Comparison of ENCODE assay signal across 12 cellular contexts in genomic region chr14:105089746-105090492, GRCh38. TPM values are rescaled to one million over a fixed set of nuclear protein-coding genes. Genes with fewer than 3 reads are reported as not detected.
DNase-seq lines count a peak whose midpoint lies in the region; ATAC-seq and TF ChIP-seq lines count a peak whose summit lies in the region.
"Had no signal": no experiment of that assay in that cellular context is flagged by ENCODE, and none has a peak within 500 bp of the region (broad histone marks: within the 10 kb centered on the region; RNA-seq: fewer than 3 reads in every experiment).

No MANE protein-coding gene starts in this region.

- H3K4me1 ChIP-seq in GM23248 (ENCODE audit: insufficient read depth) (peaks cover 33% of the 10 kb centered on the region), parathyroid adenoma (peaks cover 34% of the 10 kb centered on the region), SJCRH30 (peaks cover 11% of the 10 kb centered on the region)

- H3K27ac ChIP-seq in GM23248 (no peak overlapping the region), parathyroid adenoma (peak overlapping the region; percentile 33), SJCRH30 (no peak overlapping the region)
- H3K27ac ChIP-seq: KMS-11 had no signal

- H3K4me2 ChIP-seq in GM23248 (ENCODE audit: unreplicated experiment) (no peak overlapping the region), parathyroid adenoma (ENCODE audit: low read length) (no peak overlapping the region)
- H3K4me2 ChIP-seq: KMS-11 had no signal

- no peak overlapping the region for H3K9ac ChIP-seq in GM23248
- H3K9ac ChIP-seq in parathyroid adenoma: no peak overlapping the region
- H3K9ac ChIP-seq: KMS-11 had no signal

- H3K27ac Mint-ChIP-seq in chondrocyte (ENCODE audit: unreplicated experiment): no peak overlapping the region
- no peak overlapping the region for H3K27ac Mint-ChIP-seq in CD14-positive monocyte

- H3K36me3 ChIP-seq in GM23248 (ENCODE audit: low read depth) (no peaks in the 10 kb centered on the region), parathyroid adenoma (ENCODE audit: control insufficient read depth, insufficient read depth, low read length) (no peaks in the 10 kb centered on the region), SJCRH30 (no peaks in the 10 kb centered on the region)
- H3K36me3 ChIP-seq: thyroid gland had no signal

- H3K27me3 Mint-ChIP-seq in chondrocyte (ENCODE audit: low read depth) (no peaks in the 10 kb centered on the region), CD14-positive monocyte (ENCODE audit: low read depth in 3 of 3) (peaks cover 43 to 81% (median 50%) of the 10 kb centered on the region in 3 donors)

- intact Hi-C loops in CD14-positive monocyte (cut with micrococcal nuclease): loop anchor here (1.0 to 5.0 kb wide), 5 partner anchors 33 to 263 kb away; no protein-coding TSS in a partner anchor

- no peaks in the 10 kb centered on the region for H3K9me2 ChIP-seq in GM23248 (ENCODE audit: insufficient read depth)

- H3K27me3 ChIP-seq in GM23248 (replicated peaks; ENCODE audit: insufficient read depth) (no peaks in the 10 kb centered on the region), parathyroid adenoma (ENCODE audit: control insufficient read depth, insufficient read depth, low read length) (no peaks in the 10 kb centered on the region), SJCRH30 (no peaks in the 10 kb centered on the region)
- H3K27me3 ChIP-seq: thyroid gland had no signal

- in situ Hi-C loops in GM23248 (cut with MboI): no loop called here

- TF ChIP-seq CTCF in chondrocyte (IDR thresholded peaks at IDR 0.05) (no peak), parathyroid adenoma (IDR thresholded peaks at IDR 0.05) (no peak), CD14-positive monocyte (IDR thresholded peaks at IDR 0.05) (no peak)

- no peaks in the 10 kb centered on the region for H3K36me3 Mint-ChIP-seq in chondrocyte (ENCODE audit: low read depth)
- H3K36me3 Mint-ChIP-seq in CD14-positive monocyte: peaks cover 2 to 3% of the 10 kb centered on the region in 2 donors
- H3K36me3 Mint-ChIP-seq: brain had no signal

- no peaks in the 10 kb centered on the region for H3K9me3 Mint-ChIP-seq in chondrocyte (ENCODE audit: low read depth)
- H3K9me3 Mint-ChIP-seq in CD14-positive monocyte: peaks cover 0 to 18% (median 7%) of the 10 kb centered on the region in 7 donors
- H3K9me3 Mint-ChIP-seq: brain; naive thymus-derived CD4-positive, alpha-beta T cell had no signal

- H3K4me1 Mint-ChIP-seq in chondrocyte (ENCODE audit: low read depth) (peaks cover 55% of the 10 kb centered on the region), CD14-positive monocyte (peaks cover 19% of the 10 kb centered on the region)

- peak; percentile 4 for DNase-seq in AG08396 (ENCODE audit: low spot score)
- DNase-seq in GM23248: peak; percentile 12
- peak; percentile 93 for DNase-seq in chondrocyte (ENCODE audit: low spot score)
- DNase-seq in CD14-positive monocyte (ENCODE audit: low spot score): no peak
- no peak for DNase-seq in SJCRH30
- no peak for DNase-seq in SHP77 (lab: John Stamatoyannopoulos, UW)

- H3K4me3 ChIP-seq in GM23248 (no peak overlapping the region), parathyroid adenoma (ENCODE audit: low read depth, low read length) (no peak overlapping the region), SJCRH30 (no peak overlapping the region)
- H3K4me3 ChIP-seq: thyroid gland had no signal

- H3K79me2 ChIP-seq in GM23248 (ENCODE audit: insufficient read depth) (no peaks in the 10 kb centered on the region), parathyroid adenoma (no peaks in the 10 kb centered on the region)

- H3F3A ChIP-seq in GM23248 (ENCODE audit: insufficient read depth): peaks cover 11% of the 10 kb centered on the region; the same call in 1 of the 2 replicates

- H3K4me3 Mint-ChIP-seq in chondrocyte (ENCODE audit: unreplicated experiment) (no peak overlapping the region), CD14-positive monocyte (no peak overlapping the region)

- no peaks in the 10 kb centered on the region for H4K20me1 ChIP-seq in GM23248 (ENCODE audit: insufficient read depth)

- WGBS in GM23248 (ENCODE audit: low coverage in 1 of 2, low lambda C conversion rate in 2 of 2, missing lambda C conversion rate in 2 of 2), 2 experiments: 75 to 81% methylated on average over 12 to 15 of the region's 15 CpGs

- no peak for ATAC-seq in HG02763 (IDR thresholded peaks at IDR 0.05; ENCODE audit: unreplicated experiment)

- H2AFZ ChIP-seq in GM23248 (no peak overlapping the region), parathyroid adenoma (peak overlapping the region; percentile 9)

- H3K9me3 ChIP-seq in GM23248 (ENCODE audit: low read depth): no peaks in the 10 kb centered on the region
- H3K9me3 ChIP-seq in parathyroid adenoma (ENCODE audit: control insufficient read depth, low read length): no peaks in the 10 kb centered on the region
- no peaks in the 10 kb centered on the region for H3K9me3 ChIP-seq in SJCRH30 (replicated peaks)
- H3K9me3 ChIP-seq: thyroid gland had no signal

RNA-seq across cellular contexts. Expression of gene GPR132, which starts 24.7 kb away (rescaled TPM):
- not detected in 2 replicates for total RNA-seq in GM23248 (2014; rRNA removed; shearing (Covaris generic))
- not detected in 2 replicates for polyA plus RNA-seq in GM23248 (2016; fragmentation: Nextera tagmentation; extraction: Ambion mirVana)
- total RNA-seq in chondrocyte: 0.23 to 0.48 TPM (median 0.30 TPM) in 3 replicates
- 10 to 100 TPM in 1 of 2 donors, 1 to 10 TPM in 1; 6.3 to 13.0 TPM for polyA plus RNA-seq in CD14-positive monocyte
- 0.40 and 0.63 TPM in 2 replicates for total RNA-seq in SJCRH30 (2014; rRNA removed; shearing (Covaris generic))

Comparison
In these comparisons a context has a peak if more than half of its experiments do, and no peak if none do; other contexts are left out.
1. DNase-seq: peak in AG08396 (single experiment), GM23248 (single experiment) and chondrocyte (single experiment); none in CD14-positive monocyte (single experiment), SJCRH30 (0 of 2) and SHP77 (0 of 2).